Comparison of ENCODE assay signal across 1 cellular context in genomic region chr10:60524541-60524940, GRCh38.
TF ChIP-seq lines count a peak whose summit lies in the region.

No MANE protein-coding gene starts in this region.

TF ChIP-seq in GM23338, 12 proteins besides CTCF, POLR2A, EP300 and RAD21 (continued from another document):
- no peak for TF ChIP-seq ETS1 (IDR thresholded peaks at IDR 0.05)
- TF ChIP-seq ZNF331 (CRISPR knock-in tag; IDR thresholded peaks at IDR 0.05; ENCODE audit: low read depth): no peak
